ENCODE assay signal across 19 cellular contexts in genomic region chr12:70577283-70577634, GRCh38. TPM values are rescaled to one million over a fixed set of nuclear protein-coding genes. Genes with fewer than 3 reads are reported as not detected.
DNase-seq lines count a peak whose midpoint lies in the region; ATAC-seq and TF ChIP-seq lines count a peak whose summit lies in the region.
"Had no signal": no experiment of that assay in that cellular context is flagged by ENCODE, and none has a peak within 500 bp of the region (broad histone marks: within the 10 kb centered on the region; RNA-seq: fewer than 3 reads in every experiment).

No MANE protein-coding gene starts in this region.

- POLR2A ChIA-PET in A673 (lab: Charles Lee; ENCODE audit: low non-redundant PET) = interaction anchor here (0.7 kb wide), 1 partner anchor 698 kb away, joined by 3 read pairs; no protein-coding TSS in a partner anchor

- H3K79me2 ChIP-seq in Karpas-422 (ENCODE audit: low read length) = no peaks in the 10 kb centered on the region

- peak overlapping the region; percentile 18 for H3K4me2 ChIP-seq in Karpas-422 (ENCODE audit: low read depth, low read length, poor library complexity, severe bottlenecking)

- H2AFZ ChIP-seq in Karpas-422 (ENCODE audit: low read length) = no peak overlapping the region

- H3K9me3 ChIP-seq in Karpas-422 (ENCODE audit: low read length) (no peaks in the 10 kb centered on the region), A673 (ENCODE audit: low read depth, low read length, poor library complexity, severe bottlenecking) (no peaks in the 10 kb centered on the region)
- H3K9me3 ChIP-seq: body of pancreas, MG63, neutrophil had no signal

- H3K36me3 ChIP-seq in Karpas-422 (ENCODE audit: insufficient read depth, low read length) (no peaks in the 10 kb centered on the region), A673 (ENCODE audit: insufficient read depth, low read length, poor library complexity, severe bottlenecking) (no peaks in the 10 kb centered on the region)
- H3K36me3 ChIP-seq: MG63, neutrophil, WERI-Rb-1 had no signal

- H3K4me1 ChIP-seq in Karpas-422 (ENCODE audit: low read length) (peaks cover 12% of the 10 kb centered on the region), A673 (ENCODE audit: insufficient read depth, low read length, poor library complexity, severe bottlenecking) (peaks cover 2% of the 10 kb centered on the region)
- H3K4me1 ChIP-seq: body of pancreas had no signal

- peak; percentile 9 for ATAC-seq in GM21526 (IDR thresholded peaks at IDR 0.05; ENCODE audit: low FRiP score, unreplicated experiment)
- ATAC-seq: activated T-cell treated with anti-CD3 and anti-CD28 coated beads, Interleukin-2, amount 50 U/mL, for 72 hours had no signal

- intact Hi-C loops in dorsolateral prefrontal cortex (cut with DNase I) = loop anchor here (2.0 to 10.0 kb wide), 6 partner anchors 210 to 700 kb away; partner anchors contain the start of genes CNOT2 (in 2 of the 2) and KCNMB4 (in 2 of the 2)
- intact Hi-C loops in A673 (cut with micrococcal nuclease; ENCODE audit: unreplicated experiment) = loop anchor here (1.0 to 5.0 kb wide), 3 partner anchors 677 to 795 kb away; no protein-coding TSS in a partner anchor

- no peak overlapping the region for H3K4me3 ChIP-seq in Karpas-422 (ENCODE audit: low read length)
- H3K4me3 ChIP-seq in dorsolateral prefrontal cortex = peak overlapping the region in 8 of 59 donors; percentile 13 to 41 (median 26)
- no peak overlapping the region for H3K4me3 ChIP-seq in A673 (ENCODE audit: low read depth, low read length, poor library complexity, severe bottlenecking)
- no peak overlapping the region for H3K4me3 ChIP-seq in foreskin fibroblast (ENCODE audit: low read depth in 1 of 2, low read length in 2 of 2)
- H3K4me3 ChIP-seq: body of pancreas, GM23248, MG63 had no signal

- TF ChIP-seq CTCF in C4-2B (conservative IDR thresholded peaks at IDR 0.05) (peak; percentile 69), dorsolateral prefrontal cortex (IDR thresholded peaks at IDR 0.05 in 54 of 56, conservative IDR thresholded peaks at IDR 0.05 in 2 of 56; ENCODE audit: low read depth in 1 of 56, partially characterized antibody in 56 of 56) (peak in 13 of 56 donors; percentile 2 to 36 (median 19)), A673 (conservative IDR thresholded peaks at IDR 0.05; ENCODE audit: low read depth, low read length) (no peak), foreskin fibroblast (IDR thresholded peaks at IDR 0.05; ENCODE audit: low read depth, low read length) (no peak)

- no peak overlapping the region for H3K27ac ChIP-seq in C4-2B
- H3K27ac ChIP-seq in Karpas-422 (ENCODE audit: low read length) = no peak overlapping the region
- H3K27ac ChIP-seq in dorsolateral prefrontal cortex = peak overlapping the region in 31 of 59 donors; percentile 5 to 88 (median 71)
- no peak overlapping the region for H3K27ac ChIP-seq in A673 (ENCODE audit: low read depth, low read length, poor library complexity, severe bottlenecking)
- H3K27ac ChIP-seq: body of pancreas, GM23248, neutrophil, WERI-Rb-1 had no signal

- H3K27me3 ChIP-seq in Karpas-422 (ENCODE audit: low read length) (no peaks in the 10 kb centered on the region), dorsolateral prefrontal cortex (no peaks in the 10 kb centered on the region), A673 (replicated peaks; ENCODE audit: insufficient read depth, low read depth, low read length, poor library complexity) (peaks cover 3% of the 10 kb centered on the region)
- H3K27me3 ChIP-seq: body of pancreas, MG63 had no signal

- H3K9ac ChIP-seq in Karpas-422 (ENCODE audit: low read length) = no peak overlapping the region
- H3K9ac ChIP-seq: GM23248 had no signal

- no peaks in the 10 kb centered on the region for H4K20me1 ChIP-seq in Karpas-422 (ENCODE audit: insufficient read depth, low read depth, low read length)

- BruUV-seq in A673 (replicated peaks; lab: Mats Ljungman, UMichigan) = no TSS peak

- DNase-seq in Karpas-422 (no peak), dorsolateral prefrontal cortex (no peak), DMS79 treated with DMSO at 0.1 percent for 48 hours (lab: John Stamatoyannopoulos, UW) (no peak), A673 (ENCODE audit: low spot score) (no peak), foreskin fibroblast (no peak)
- DNase-seq in activated CD4-positive, alpha-beta T cell treated with anti-CD3 and anti-CD28 coated beads, Interleukin-2, amount 50 U/mL, for 4 hours = no peak
- DNase-seq: activated naive CD4-positive, alpha-beta T cell; body of pancreas; left ventricle myocardium superior; MG63; stimulated activated CD4-positive, alpha-beta T cell treated with anti-CD3 and anti-CD28 coated beads, Interleukin-12 subunit alpha, Interleukin-12 subunit beta, amount 100 ng/mL, for 4 hours; stimulated activated CD4-positive, alpha-beta T cell treated with anti-CD3 and anti-CD28 coated beads, Interleukin-4, amount 100 ng/mL, for 1 hour had no signal

- no peaks in the 10 kb centered on the region; the same call in 1 of the 2 replicates for H3K9me2 ChIP-seq in Karpas-422 (replicated peaks; ENCODE audit: insufficient read depth, low read length)

- CTCF ChIA-PET in A673 (lab: Charles Lee) = interaction anchor here (0.8 to 1.2 kb wide), 7 partner anchors 12 to 839 kb away, joined by 3 to 10 read pairs (median 7); no protein-coding TSS in a partner anchor

RNA-seq across cellular contexts. Expression of gene PTPRB, which starts 60.0 kb away (rescaled TPM):
- total RNA-seq in Karpas-422 (2014; rRNA removed; shearing (Covaris generic); ENCODE audit: low replicate concordance) = 0.07 TPM in 1 of 2 replicates, not detected in the other
- 10 to 100 TPM; 10.5 to 63.7 (median 25.5) TPM for total RNA-seq in dorsolateral prefrontal cortex
- total RNA-seq in A673 (2021) = not detected in 2 replicates
- total RNA-seq: activated CD4-positive, alpha-beta T cell treated with anti-CD3 and anti-CD28 coated beads, Interleukin-2, amount 10 ng/mL, durations not matched to agents 24 days and 14 days; activated T-cell treated with anti-CD3 and anti-CD28 coated beads, Interleukin-2, amount 50 U/mL, for 72 hours had no signal

Comparison
In these comparisons a context has a peak if more than half of its experiments do, and no peak if none do; other contexts are left out.
1. H3K27ac ChIP-seq: peak in dorsolateral prefrontal cortex (31 of 59); none in C4-2B (single experiment), Karpas-422 (single experiment) and A673 (single experiment).